In the genomic region with DNA sequence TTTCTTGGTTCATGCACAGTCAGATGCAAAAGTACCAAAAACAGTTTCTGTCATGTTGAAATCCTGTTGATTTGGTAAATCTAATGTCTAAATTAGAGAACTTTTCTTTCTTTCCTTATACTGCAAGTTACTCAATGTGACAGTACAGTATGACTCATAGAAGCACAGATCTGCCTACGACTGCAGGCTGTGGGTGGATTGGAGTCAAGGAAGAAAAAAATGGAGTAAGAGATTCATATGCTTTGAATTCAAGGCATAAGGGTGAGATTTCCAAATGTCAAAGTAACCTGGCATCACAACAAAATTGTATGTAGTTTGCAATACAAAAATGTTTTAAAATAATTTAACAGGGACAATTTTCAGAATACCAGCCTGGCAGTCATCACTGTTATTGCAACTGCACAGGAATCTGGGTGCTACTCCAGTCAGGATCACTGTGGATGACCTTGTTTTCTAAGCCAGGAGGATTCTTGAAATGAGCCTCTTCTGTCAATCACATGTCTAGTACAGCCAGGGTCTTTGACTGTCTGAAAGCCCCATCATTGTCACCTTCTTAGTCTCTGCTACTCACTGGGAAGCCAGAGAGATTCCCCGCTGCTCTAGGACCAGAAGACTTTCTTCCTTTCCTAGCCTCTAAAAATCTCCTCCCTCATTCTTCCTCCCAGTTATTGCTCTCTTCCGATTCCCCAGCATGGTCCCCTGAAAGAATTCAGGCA, we compare ENCODE assay signal across 8 cellular contexts.
DNase-seq lines count a peak whose midpoint lies in the region; ATAC-seq and TF ChIP-seq lines count a peak whose summit lies in the region.

No MANE protein-coding gene starts in this region.

- H3K9me3 ChIP-seq in RWPE2 (ENCODE audit: severe bottlenecking) = no peaks in the 10 kb centered on the region

- H3K4me3 Mint-ChIP-seq in endothelial cell (ENCODE audit: unreplicated experiment) = no peak overlapping the region

- no peaks in the 10 kb centered on the region for H3K27me3 ChIP-seq in RWPE2 (ENCODE audit: insufficient read depth, poor library complexity, severe bottlenecking)

- no peaks in the 10 kb centered on the region for H3K9me3 Mint-ChIP-seq in endothelial cell (ENCODE audit: unreplicated experiment)

- peak; percentile 91 for DNase-seq in ELR (ENCODE audit: low read depth)
- DNase-seq in RWPE2 (ENCODE audit: low spot score) = no peak
- DNase-seq in fibroblast of the aortic adventitia (ENCODE audit: low read depth) = peak; percentile 87
- peak; percentile 72 for DNase-seq in putamen (ENCODE audit: low spot score)
- DNase-seq in DMS153 (lab: John Stamatoyannopoulos, UW) = no peak
- DNase-seq in activated naive CD4-positive, alpha-beta T cell (lab: John Stamatoyannopoulos, UW) = no peak
- DNase-seq in endothelial cell (ENCODE audit: low spot score) = no peak

- H3K27ac Mint-ChIP-seq in endothelial cell (ENCODE audit: unreplicated experiment) = no peak overlapping the region

- ATAC-seq in RWPE2 (ENCODE audit: low read depth) (peak; percentile 43), HG02938 (IDR thresholded peaks at IDR 0.05; ENCODE audit: unreplicated experiment) (no peak)

- H3K27ac ChIP-seq in RWPE2 (ENCODE audit: poor library complexity, severe bottlenecking) = peak overlapping the region; percentile 99

- H3K4me1 ChIP-seq in RWPE2 (ENCODE audit: insufficient read depth, poor library complexity, severe bottlenecking) = peaks cover 31% of the 10 kb centered on the region

- H3K4me3 ChIP-seq in RWPE2 (ENCODE audit: severe bottlenecking) = no peak overlapping the region
- H3K4me3 ChIP-seq in fibroblast of the aortic adventitia (ENCODE audit: low read depth, low read length) = no peak overlapping the region

- H3K27me3 Mint-ChIP-seq in endothelial cell (ENCODE audit: unreplicated experiment) = no peaks in the 10 kb centered on the region

- H3K36me3 Mint-ChIP-seq in endothelial cell (ENCODE audit: low read depth, unreplicated experiment) = no peaks in the 10 kb centered on the region

- no peaks in the 10 kb centered on the region for H3K4me1 Mint-ChIP-seq in endothelial cell (ENCODE audit: unreplicated experiment)

- TF ChIP-seq CTCF in RWPE2 (IDR thresholded peaks at IDR 0.05; ENCODE audit: poor library complexity, severe bottlenecking) (no peak), fibroblast of the aortic adventitia (IDR thresholded peaks at IDR 0.05; ENCODE audit: insufficient read depth, low read length) (no peak), endothelial cell (IDR thresholded peaks at IDR 0.05; ENCODE audit: unreplicated experiment) (no peak)

- no peaks in the 10 kb centered on the region for H3K36me3 ChIP-seq in RWPE2 (ENCODE audit: low read depth)

Comparison
In these comparisons a context has a peak if more than half of its experiments do, and no peak if none do; other contexts are left out.
1. DNase-seq: peak in ELR (single experiment), fibroblast of the aortic adventitia (single experiment) and putamen (single experiment); none in RWPE2 (single experiment), DMS153 (single experiment), activated naive CD4-positive, alpha-beta T cell (0 of 4) and endothelial cell (single experiment).